Comparison of ENCODE assay signal across 8 cellular contexts in the genomic region with DNA sequence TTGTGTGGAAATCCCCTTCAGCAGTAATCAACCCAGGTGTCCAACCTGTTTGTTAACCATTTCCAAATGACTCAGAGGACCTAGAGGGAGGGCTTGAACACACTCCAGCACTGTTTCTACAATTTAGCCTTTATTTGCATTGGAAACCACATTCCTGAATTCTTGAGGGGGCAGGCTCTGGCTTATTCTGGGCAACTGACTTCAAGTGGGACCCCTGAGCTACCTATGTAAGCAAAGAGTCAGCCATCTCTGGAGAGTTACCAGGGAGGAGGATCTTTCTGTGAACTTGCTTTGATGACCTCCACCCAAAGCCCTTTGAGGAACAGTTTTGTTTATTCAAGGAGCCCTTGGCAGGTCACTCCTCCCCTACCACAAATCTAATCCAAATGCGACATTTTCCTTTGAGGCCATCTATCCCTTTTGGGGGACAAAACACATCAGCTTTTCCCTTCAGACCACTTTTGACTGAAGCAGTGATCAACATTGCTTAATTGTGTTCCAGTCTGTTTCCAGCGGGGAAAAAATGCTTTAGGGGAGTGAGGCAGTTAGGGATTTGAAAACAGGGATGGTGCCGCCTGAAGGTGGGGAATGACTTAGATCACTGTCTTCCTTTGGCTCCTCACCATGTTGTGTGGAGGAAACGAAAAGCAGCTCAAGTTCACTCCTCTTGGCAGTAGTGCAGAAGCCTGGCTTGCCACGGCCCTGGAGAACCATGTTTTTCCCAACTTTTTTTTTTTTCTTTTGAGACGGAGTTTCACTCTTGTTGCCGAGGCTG. TPM values are rescaled to one million over a fixed set of nuclear protein-coding genes. Genes with fewer than 3 reads are reported as not detected.
A peak's percentile ranks its signal among the peaks of the same experiment; 100 is the strongest.
DNase-seq lines count a peak whose midpoint lies in the region; ATAC-seq and TF ChIP-seq lines count a peak whose summit lies in the region.

No MANE protein-coding gene starts in this region.

- no peaks in the 10 kb centered on the region for H3K27me3 ChIP-seq in BLaER1 treated with 17β-estradiol and CSF1 and Interleukin-3, amounts not matched to agents 10 nM and 100 nM
- H3K27me3 ChIP-seq in esophagus (ENCODE audit: control insufficient read depth in 1 of 2, insufficient read depth in 2 of 2, low read length in 2 of 2) = no peaks in the 10 kb centered on the region
- no peaks in the 10 kb centered on the region for H3K27me3 ChIP-seq in neutrophil

- H3K36me3 ChIP-seq in BLaER1 treated with 17β-estradiol and CSF1 and Interleukin-3, amounts not matched to agents 10 nM and 100 nM = peaks cover 0 to 15% (median 9%) of the 10 kb centered on the region in 11 experiments; a peak in 16 of 22 replicates
- H3K36me3 ChIP-seq in esophagus (ENCODE audit: control insufficient read depth in 2 of 2, insufficient read depth in 2 of 2, low read length in 1 of 2) (no peaks in the 10 kb centered on the region), neutrophil (peaks cover 22% of the 10 kb centered on the region)

- WGBS in esophagus, 2 donors = 19 to 28% methylated on average over 7 of the region's 7 CpGs

- ATAC-seq in GM18873 (IDR thresholded peaks at IDR 0.05; ENCODE audit: low FRiP score, unreplicated experiment) = peak; percentile 47
- ATAC-seq in HG03460 (IDR thresholded peaks at IDR 0.05; ENCODE audit: unreplicated experiment) = peak; percentile 44
- peak; percentile 3 for ATAC-seq in SK-N-SH treated with all-trans-retinoic acid at 6 μM for 48 hours
- no peak for ATAC-seq in HG03097 (IDR thresholded peaks at IDR 0.05; ENCODE audit: low FRiP score, unreplicated experiment)

- H3K9me3 ChIP-seq in BLaER1 treated with 17β-estradiol and CSF1 and Interleukin-3, amounts not matched to agents 10 nM and 100 nM (replicated peaks in 1 of 11) = no peaks in the 10 kb centered on the region
- H3K9me3 ChIP-seq in esophagus (ENCODE audit: control insufficient read depth in 2 of 2, insufficient read depth in 1 of 2, low read depth in 1 of 2, low read length in 1 of 2) = no peaks in the 10 kb centered on the region
- H3K9me3 ChIP-seq in neutrophil = no peaks in the 10 kb centered on the region

- H3K4me1 ChIP-seq in BLaER1 treated with 17β-estradiol and CSF1 and Interleukin-3, amounts not matched to agents 10 nM and 100 nM = peaks cover 26 to 79% (median 58%) of the 10 kb centered on the region in 10 experiments
- H3K4me1 ChIP-seq in esophagus (ENCODE audit: control insufficient read depth in 2 of 2, insufficient read depth in 2 of 2, low read length in 1 of 2) = peaks cover 0 to 3% of the 10 kb centered on the region in 2 donors
- H3K4me1 ChIP-seq in neutrophil (ENCODE audit: control insufficient read depth in 1 of 2, insufficient read depth in 1 of 2, low read depth in 1 of 2, low read length in 1 of 2) = peaks cover 41 to 51% of the 10 kb centered on the region in 2 experiments

- H3K9ac ChIP-seq in BLaER1 treated with 17β-estradiol and CSF1 and Interleukin-3, amounts not matched to agents 10 nM and 100 nM = peak overlapping the region; percentile 9 to 72 (median 35); a peak in 13 of 22 replicates

- H3K4me2 ChIP-seq in BLaER1 treated with 17β-estradiol and CSF1 and Interleukin-3, amounts not matched to agents 10 nM and 100 nM = peak overlapping the region; percentile 32 to 91 (median 60); a peak in 20 of 22 replicates

- peaks cover 0 to 27% (median 0%) of the 10 kb centered on the region in 11 experiments; a peak in 3 of 22 replicates for H4K20me1 ChIP-seq in BLaER1 treated with 17β-estradiol and CSF1 and Interleukin-3, amounts not matched to agents 10 nM and 100 nM

- no peak for TF ChIP-seq CTCF in neutrophil (IDR thresholded peaks at IDR 0.05)

- no peak overlapping the region for H3K4me3 ChIP-seq in BLaER1 treated with 17β-estradiol and CSF1 and Interleukin-3, amounts not matched to agents 10 nM and 100 nM
- H3K4me3 ChIP-seq in esophagus (ENCODE audit: low read depth in 1 of 2, low read length in 2 of 2) = no peak overlapping the region
- H3K4me3 ChIP-seq in neutrophil (ENCODE audit: low read depth in 1 of 2, low read length in 1 of 2) = no peak overlapping the region

- H3K27ac ChIP-seq in BLaER1 treated with 17β-estradiol and CSF1 and Interleukin-3, amounts not matched to agents 10 nM and 100 nM = peak overlapping the region; percentile 48 to 100 (median 79)
- H3K27ac ChIP-seq in esophagus (ENCODE audit: low read depth in 2 of 2, low read length in 1 of 2) (peak overlapping the region; percentile 94 to 97), neutrophil (peak overlapping the region; percentile 65)

- no peak for DNase-seq in effector CD4-positive, alpha-beta T cell

TF ChIP-seq in SK-N-SH treated with all-trans-retinoic acid at 6 μM for 48 hours, 23 proteins besides CTCF, POLR2A, EP300 and RAD21:
- TF ChIP-seq, protein P1, sequence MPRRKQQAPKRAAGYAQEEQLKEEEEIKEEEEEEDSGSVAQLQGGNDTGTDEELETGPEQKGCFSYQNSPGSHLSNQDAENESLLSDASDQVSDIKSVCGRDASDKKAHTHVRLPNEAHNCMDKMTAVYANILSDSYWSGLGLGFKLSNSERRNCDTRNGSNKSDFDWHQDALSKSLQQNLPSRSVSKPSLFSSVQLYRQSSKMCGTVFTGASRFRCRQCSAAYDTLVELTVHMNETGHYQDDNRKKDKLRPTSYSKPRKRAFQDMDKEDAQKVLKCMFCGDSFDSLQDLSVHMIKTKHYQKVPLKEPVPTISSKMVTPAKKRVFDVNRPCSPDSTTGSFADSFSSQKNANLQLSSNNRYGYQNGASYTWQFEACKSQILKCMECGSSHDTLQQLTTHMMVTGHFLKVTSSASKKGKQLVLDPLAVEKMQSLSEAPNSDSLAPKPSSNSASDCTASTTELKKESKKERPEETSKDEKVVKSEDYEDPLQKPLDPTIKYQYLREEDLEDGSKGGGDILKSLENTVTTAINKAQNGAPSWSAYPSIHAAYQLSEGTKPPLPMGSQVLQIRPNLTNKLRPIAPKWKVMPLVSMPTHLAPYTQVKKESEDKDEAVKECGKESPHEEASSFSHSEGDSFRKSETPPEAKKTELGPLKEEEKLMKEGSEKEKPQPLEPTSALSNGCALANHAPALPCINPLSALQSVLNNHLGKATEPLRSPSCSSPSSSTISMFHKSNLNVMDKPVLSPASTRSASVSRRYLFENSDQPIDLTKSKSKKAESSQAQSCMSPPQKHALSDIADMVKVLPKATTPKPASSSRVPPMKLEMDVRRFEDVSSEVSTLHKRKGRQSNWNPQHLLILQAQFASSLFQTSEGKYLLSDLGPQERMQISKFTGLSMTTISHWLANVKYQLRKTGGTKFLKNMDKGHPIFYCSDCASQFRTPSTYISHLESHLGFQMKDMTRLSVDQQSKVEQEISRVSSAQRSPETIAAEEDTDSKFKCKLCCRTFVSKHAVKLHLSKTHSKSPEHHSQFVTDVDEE (CRISPR knock-in tag; IDR thresholded peaks at IDR 0.05) = no peak
- TF ChIP-seq, protein P2, sequence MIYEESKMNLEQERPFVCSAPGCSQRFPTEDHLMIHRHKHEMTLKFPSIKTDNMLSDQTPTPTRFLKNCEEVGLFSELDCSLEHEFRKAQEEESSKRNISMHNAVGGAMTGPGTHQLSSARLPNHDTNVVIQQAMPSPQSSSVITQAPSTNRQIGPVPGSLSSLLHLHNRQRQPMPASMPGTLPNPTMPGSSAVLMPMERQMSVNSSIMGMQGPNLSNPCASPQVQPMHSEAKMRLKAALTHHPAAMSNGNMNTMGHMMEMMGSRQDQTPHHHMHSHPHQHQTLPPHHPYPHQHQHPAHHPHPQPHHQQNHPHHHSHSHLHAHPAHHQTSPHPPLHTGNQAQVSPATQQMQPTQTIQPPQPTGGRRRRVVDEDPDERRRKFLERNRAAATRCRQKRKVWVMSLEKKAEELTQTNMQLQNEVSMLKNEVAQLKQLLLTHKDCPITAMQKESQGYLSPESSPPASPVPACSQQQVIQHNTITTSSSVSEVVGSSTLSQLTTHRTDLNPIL (CRISPR knock-in tag; IDR thresholded peaks at IDR 0.05; ENCODE audit: low read depth) = peak; percentile 83
- TF ChIP-seq, protein P3, sequence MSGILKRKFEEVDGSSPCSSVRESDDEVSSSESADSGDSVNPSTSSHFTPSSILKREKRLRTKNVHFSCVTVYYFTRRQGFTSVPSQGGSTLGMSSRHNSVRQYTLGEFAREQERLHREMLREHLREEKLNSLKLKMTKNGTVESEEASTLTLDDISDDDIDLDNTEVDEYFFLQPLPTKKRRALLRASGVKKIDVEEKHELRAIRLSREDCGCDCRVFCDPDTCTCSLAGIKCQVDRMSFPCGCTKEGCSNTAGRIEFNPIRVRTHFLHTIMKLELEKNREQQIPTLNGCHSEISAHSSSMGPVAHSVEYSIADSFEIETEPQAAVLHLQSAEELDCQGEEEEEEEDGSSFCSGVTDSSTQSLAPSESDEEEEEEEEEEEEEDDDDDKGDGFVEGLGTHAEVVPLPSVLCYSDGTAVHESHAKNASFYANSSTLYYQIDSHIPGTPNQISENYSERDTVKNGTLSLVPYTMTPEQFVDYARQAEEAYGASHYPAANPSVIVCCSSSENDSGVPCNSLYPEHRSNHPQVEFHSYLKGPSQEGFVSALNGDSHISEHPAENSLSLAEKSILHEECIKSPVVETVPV (CRISPR knock-in tag; IDR thresholded peaks at IDR 0.05) = no peak
- TF ChIP-seq, protein P4, sequence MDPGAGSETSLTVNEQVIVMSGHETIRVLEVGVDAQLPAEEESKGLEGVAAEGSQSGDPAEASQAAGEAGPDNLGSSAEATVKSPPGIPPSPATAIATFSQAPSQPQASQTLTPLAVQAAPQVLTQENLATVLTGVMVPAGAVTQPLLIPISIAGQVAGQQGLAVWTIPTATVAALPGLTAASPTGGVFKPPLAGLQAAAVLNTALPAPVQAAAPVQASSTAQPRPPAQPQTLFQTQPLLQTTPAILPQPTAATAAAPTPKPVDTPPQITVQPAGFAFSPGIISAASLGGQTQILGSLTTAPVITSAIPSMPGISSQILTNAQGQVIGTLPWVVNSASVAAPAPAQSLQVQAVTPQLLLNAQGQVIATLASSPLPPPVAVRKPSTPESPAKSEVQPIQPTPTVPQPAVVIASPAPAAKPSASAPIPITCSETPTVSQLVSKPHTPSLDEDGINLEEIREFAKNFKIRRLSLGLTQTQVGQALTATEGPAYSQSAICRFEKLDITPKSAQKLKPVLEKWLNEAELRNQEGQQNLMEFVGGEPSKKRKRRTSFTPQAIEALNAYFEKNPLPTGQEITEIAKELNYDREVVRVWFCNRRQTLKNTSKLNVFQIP (CRISPR knock-in tag; IDR thresholded peaks at IDR 0.05; ENCODE audit: borderline replicate concordance, low read depth) = peak; percentile 26; the same call in 1 of the 2 replicates
TF ChIP-seq in SK-N-SH treated with all-trans-retinoic acid at 6 μM for 48 hours: peak in this region for 2.

RNA-seq across cellular contexts. Expression of a gene that starts 46.2 kb away (rescaled TPM):
- 1 to 10 TPM; 7.1 to 8.4 TPM for polyA plus RNA-seq in esophagus

RNA-seq across cellular contexts. Expression of a gene that starts 46.3 kb away (rescaled TPM):
- 10 to 100 TPM; 13.2 to 13.5 TPM for polyA plus RNA-seq in esophagus
